ENCODE assay signal across 18 cellular contexts in genomic region chr1:178613271-178613945, GRCh38.
DNase-seq lines count a peak whose midpoint lies in the region; TF ChIP-seq lines count a peak whose summit lies in the region.
"Had no signal": no experiment of that assay in that cellular context is flagged by ENCODE, and none has a peak within 500 bp of the region (broad histone marks: within the 10 kb centered on the region; RNA-seq: fewer than 3 reads in every experiment).

No MANE protein-coding gene starts in this region.

- H3K9me3 ChIP-seq in SJCRH30 (replicated peaks) (no peaks in the 10 kb centered on the region), skeletal muscle satellite cell (replicated peaks; ENCODE audit: low read length) (no peaks in the 10 kb centered on the region)
- H3K9me3 ChIP-seq: upper lobe of right lung had no signal

- no peaks in the 10 kb centered on the region for H3K9me3 Mint-ChIP-seq in HFFc6
- H3K9me3 Mint-ChIP-seq: activated T-cell treated with anti-CD3 and anti-CD28 coated beads, Interleukin-2, amount 50 U/mL, for 4 hours; natural killer cell treated with Interleukin-12 subunit alpha and Interleukin-12 subunit beta and Interleukin-15 and Interleukin-18, amount 100 ng/mL, for 72 hours; T-helper 2 cell treated with Interferon-gamma antibody and Interleukin-4, amounts not matched to agents 5 μg/mL and 100 μg/mL, for 36 hours; WTC11 had no signal

- TF ChIP-seq CTCF in HFFc6 (IDR thresholded peaks at IDR 0.05) (no peak), fibroblast of villous mesenchyme (IDR thresholded peaks at IDR 0.05; ENCODE audit: insufficient read depth, low read depth, low read length) (no peak), RWPE1 (conservative IDR thresholded peaks at IDR 0.05; ENCODE audit: low read depth) (no peak)

- H3K27ac Mint-ChIP-seq in HFFc6 = peak overlapping the region; percentile 95
- H3K27ac Mint-ChIP-seq: T-helper 2 cell treated with Interferon-gamma antibody and Interleukin-4, amounts not matched to agents 5 μg/mL and 100 μg/mL, for 36 hours; WTC11 had no signal

- peaks cover 4% of the 10 kb centered on the region; the same call in 1 of the 2 replicates for H3K36me3 Mint-ChIP-seq in HFFc6 (ENCODE audit: low read depth)
- H3K36me3 Mint-ChIP-seq: natural killer cell treated with Interleukin-12 subunit alpha and Interleukin-12 subunit beta and Interleukin-15 and Interleukin-18, amount 100 ng/mL, for 72 hours; WTC11 had no signal

- H3K27ac ChIP-seq in SJCRH30 (no peak overlapping the region), RWPE1 (no peak overlapping the region)
- H3K27ac ChIP-seq: upper lobe of right lung had no signal

- H3K4me2 ChIP-seq in skeletal muscle satellite cell (ENCODE audit: low read length) = no peak overlapping the region

- peak overlapping the region; percentile 61 for H3K9ac ChIP-seq in skeletal muscle satellite cell (ENCODE audit: low read depth, low read length)

- no peaks in the 10 kb centered on the region for H3K36me3 ChIP-seq in SJCRH30
- H3K36me3 ChIP-seq in skeletal muscle satellite cell (ENCODE audit: insufficient read depth, low read length) = no peaks in the 10 kb centered on the region
- H3K36me3 ChIP-seq: upper lobe of right lung had no signal

- DNase-seq in HFFc6 (no peak), SJCRH30 (peak; percentile 15 to 48), fibroblast of villous mesenchyme (ENCODE audit: low read depth) (peak; percentile 47), RWPE1 (ENCODE audit: low spot score) (no peak), NCI-H146 (lab: John Stamatoyannopoulos, UW) (no peak)
- DNase-seq in stimulated activated naive CD4-positive, alpha-beta T cell (lab: John Stamatoyannopoulos, UW) = no peak
- DNase-seq: activated naive CD4-positive, alpha-beta T cell treated with Interleukin-2 at 50 U/mL for 16 hours; activated T-cell treated with anti-CD3 and anti-CD28 coated beads, Interleukin-2, amount 50 U/mL, for 4 hours; amniotic stem cell; EL; kidney glomerular epithelial cell; mesendoderm; upper lobe of right lung had no signal

- POLR2A ChIA-PET in RWPE1 (lab: Yijun Ruan, JAX; ENCODE audit: low non-redundant PET) = no interaction called here

- peaks cover 71% of the 10 kb centered on the region for H3K4me1 Mint-ChIP-seq in HFFc6 (ENCODE audit: low read depth)

- no peaks in the 10 kb centered on the region for H3K27me3 Mint-ChIP-seq in HFFc6 (ENCODE audit: insufficient read depth)

- CTCF ChIA-PET in RWPE1 (lab: Yijun Ruan, JAX) = no interaction called here

- H3K4me1 ChIP-seq in SJCRH30 (no peaks in the 10 kb centered on the region), skeletal muscle satellite cell (ENCODE audit: control insufficient read depth, insufficient read depth, low read length) (peaks cover 60% of the 10 kb centered on the region)

- H3K27me3 ChIP-seq in SJCRH30 = no peaks in the 10 kb centered on the region
- H3K27me3 ChIP-seq in skeletal muscle satellite cell (ENCODE audit: control insufficient read depth, insufficient read depth, low read length) = no peaks in the 10 kb centered on the region
- H3K27me3 ChIP-seq: upper lobe of right lung had no signal

- H3K4me3 Mint-ChIP-seq in HFFc6 = no peak overlapping the region
- H3K4me3 Mint-ChIP-seq: activated T-cell treated with anti-CD3 and anti-CD28 coated beads, Interleukin-2, amount 50 U/mL, for 4 hours; natural killer cell treated with Interleukin-12 subunit alpha and Interleukin-12 subunit beta and Interleukin-15 and Interleukin-18, amount 100 ng/mL, for 72 hours; T-helper 2 cell treated with Interferon-gamma antibody and Interleukin-4, amounts not matched to agents 5 μg/mL and 100 μg/mL, for 36 hours; WTC11 had no signal

- H3K4me3 ChIP-seq in SJCRH30 (no peak overlapping the region), fibroblast of villous mesenchyme (ENCODE audit: low read depth, low read length) (no peak overlapping the region), skeletal muscle satellite cell (ENCODE audit: low read length) (no peak overlapping the region)
- H3K4me3 ChIP-seq: skin epidermis, upper lobe of right lung had no signal

Comparison
In these comparisons a context has a peak if more than half of its experiments do, and no peak if none do; other contexts are left out.
1. DNase-seq: peak in SJCRH30 (2 of 2) and fibroblast of villous mesenchyme (single experiment); none in HFFc6 (single experiment), RWPE1 (single experiment), stimulated activated naive CD4-positive, alpha-beta T cell (0 of 6) and NCI-H146 (single experiment).